In the genomic region with DNA sequence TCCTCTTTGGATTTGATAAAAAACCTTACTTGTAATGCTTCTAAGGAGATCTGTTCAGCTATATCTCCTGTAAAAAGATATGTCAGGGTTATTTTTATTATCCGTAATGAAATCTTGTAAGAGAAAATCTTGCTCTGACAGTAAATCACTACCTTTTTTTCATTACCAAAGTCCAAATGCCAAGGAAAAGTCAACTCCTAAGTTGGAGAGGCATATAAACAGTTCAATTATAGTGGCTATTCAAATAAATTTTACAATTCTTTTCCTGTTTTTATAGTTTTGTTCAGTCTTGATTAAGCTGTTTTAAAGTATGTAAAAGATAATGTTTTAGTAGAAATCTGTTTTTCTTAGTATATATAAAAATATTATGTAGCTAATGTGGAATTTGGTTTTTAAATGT, we compare ENCODE assay signal across 15 cellular contexts. TPM values are rescaled to one million over a fixed set of nuclear protein-coding genes. Genes with fewer than 3 reads are reported as not detected.
DNase-seq lines count a peak whose midpoint lies in the region; ATAC-seq and TF ChIP-seq lines count a peak whose summit lies in the region.
"Had no signal": no experiment of that assay in that cellular context is flagged by ENCODE, and none has a peak within 500 bp of the region (broad histone marks: within the 10 kb centered on the region; RNA-seq: fewer than 3 reads in every experiment).

No MANE protein-coding gene starts in this region.

- H3K27ac ChIP-seq in SK-N-SH (ENCODE audit: low read depth in 2 of 2, low read length in 1 of 2) (peak overlapping the region in 1 of 2 experiments; percentile 47; a peak in 3 of 4 replicates), RWPE2 (ENCODE audit: poor library complexity, severe bottlenecking) (peak overlapping the region; percentile 5), dorsolateral prefrontal cortex (peak overlapping the region in 14 of 59 donors; percentile 0 to 88 (median 78)), esophagus squamous epithelium (no peak overlapping the region)
- H3K27ac ChIP-seq: 22Rv1, BLaER1, HL-60 had no signal

- H3K79me2 ChIP-seq in SK-N-SH (ENCODE audit: insufficient read depth): peaks cover 14% of the 10 kb centered on the region; the same call in 1 of the 2 replicates

- no peak overlapping the region for H2AFZ ChIP-seq in SK-N-SH (ENCODE audit: low read depth)
- H2AFZ ChIP-seq: GM23338 had no signal

- H3K9ac ChIP-seq in SK-N-SH: no peak overlapping the region
- H3K9ac ChIP-seq: BLaER1 had no signal

- H4K20me1 ChIP-seq in SK-N-SH (ENCODE audit: insufficient read depth): no peaks in the 10 kb centered on the region

- H3K9me3 ChIP-seq in SK-N-SH: no peaks in the 10 kb centered on the region; the same call in 1 of the 2 replicates
- H3K9me3 ChIP-seq in RWPE2 (ENCODE audit: severe bottlenecking): no peaks in the 10 kb centered on the region
- H3K9me3 ChIP-seq in esophagus squamous epithelium: no peaks in the 10 kb centered on the region
- H3K9me3 ChIP-seq: BLaER1 had no signal

- no peak for TF ChIP-seq RAD21 in SK-N-SH (IDR thresholded peaks at IDR 0.05; ENCODE audit: low read length)

- ATAC-seq in SK-N-SH treated with all-trans-retinoic acid at 6 μM for 48 hours (no peak), RWPE2 (ENCODE audit: low read depth) (no peak)
- ATAC-seq: GM23338 had no signal

- H3K36me3 ChIP-seq in SK-N-SH (replicated peaks in 1 of 2; ENCODE audit: control insufficient read depth in 1 of 2, insufficient read depth in 2 of 2, low read length in 1 of 2) (peaks cover 2 to 11% of the 10 kb centered on the region in 2 experiments), RWPE2 (ENCODE audit: low read depth) (peaks cover 3% of the 10 kb centered on the region; the same call in 1 of the 2 replicates), esophagus squamous epithelium (no peaks in the 10 kb centered on the region)

- H3K4me3 ChIP-seq in SK-N-SH (ENCODE audit: low read depth in 2 of 2, low read length in 1 of 2): no peak overlapping the region
- no peak overlapping the region for H3K4me3 ChIP-seq in RWPE2 (ENCODE audit: severe bottlenecking)
- H3K4me3 ChIP-seq in dorsolateral prefrontal cortex: peak overlapping the region in 51 of 59 donors; percentile 17 to 76 (median 59)
- H3K4me3 ChIP-seq in esophagus squamous epithelium: no peak overlapping the region
- H3K4me3 ChIP-seq: BLaER1, GM23338 had no signal

- 74% methylated on average over 1 of the region's 1 CpG for WGBS in SK-N-SH (ENCODE audit: low lambda C conversion rate)
- WGBS in esophagus squamous epithelium, 2 donors: 33 to 76% methylated on average over 1 of the region's 1 CpG

- CTCF ChIA-PET in SK-N-SH (lab: Yijun Ruan, JAX): interaction anchor here (1.0 kb wide), 1 partner anchor 27 kb away, joined by 3 read pairs; no protein-coding TSS in a partner anchor

- peaks cover 2 to 32% of the 10 kb centered on the region in 2 experiments; a peak in 3 of 4 replicates for H3K4me1 ChIP-seq in SK-N-SH (ENCODE audit: control insufficient read depth in 1 of 2, insufficient read depth in 2 of 2, low read depth in 1 of 2, low read length in 1 of 2)
- H3K4me1 ChIP-seq in RWPE2 (ENCODE audit: insufficient read depth, poor library complexity, severe bottlenecking): peaks cover 42% of the 10 kb centered on the region
- H3K4me1 ChIP-seq in esophagus squamous epithelium: peaks cover 0 to 4% (median 0%) of the 10 kb centered on the region in 3 donors

- DNase-seq in SK-N-SH (no peak), RWPE2 (ENCODE audit: low spot score) (no peak), dorsolateral prefrontal cortex (no peak), superior temporal gyrus (ENCODE audit: extremely low spot score) (peak; percentile 30), esophagus squamous epithelium (lab: John Stamatoyannopoulos, UW) (no peak), T-helper 9 cell (no peak), RKO (ENCODE audit: low spot score) (no peak)
- DNase-seq: AML-193, DMS53, H7 had no signal

- TF ChIP-seq CTCF in SK-N-SH (IDR thresholded peaks at IDR 0.05) (no peak), RWPE2 (IDR thresholded peaks at IDR 0.05; ENCODE audit: poor library complexity, severe bottlenecking) (no peak), dorsolateral prefrontal cortex (IDR thresholded peaks at IDR 0.05 in 54 of 56, conservative IDR thresholded peaks at IDR 0.05 in 2 of 56; ENCODE audit: low read depth in 1 of 56, partially characterized antibody in 56 of 56) (no peak), esophagus squamous epithelium (IDR thresholded peaks at IDR 0.05) (no peak)

- no peak for TF ChIP-seq EP300 in SK-N-SH (IDR thresholded peaks at IDR 0.05; ENCODE audit: borderline replicate concordance in 1 of 2, low read depth in 1 of 2, low read length in 1 of 2)

- intact Hi-C loops in dorsolateral prefrontal cortex (cut with DNase I): loop anchor here (5.0 kb wide), 2 partner anchors 90 to 145 kb away; no protein-coding TSS in a partner anchor
- intact Hi-C loops in esophagus squamous epithelium (cut with DNase I): no loop called here

- peaks cover 35% of the 10 kb centered on the region for H3F3A ChIP-seq in SK-N-SH (replicated peaks; ENCODE audit: insufficient read depth)

- no peak for TF ChIP-seq POLR2A in esophagus squamous epithelium (IDR thresholded peaks at IDR 0.05)

- no peaks in the 10 kb centered on the region for H3K9me2 ChIP-seq in SK-N-SH

- H3K27me3 ChIP-seq in SK-N-SH (ENCODE audit: insufficient read depth) (no peaks in the 10 kb centered on the region), RWPE2 (ENCODE audit: insufficient read depth, poor library complexity, severe bottlenecking) (no peaks in the 10 kb centered on the region), dorsolateral prefrontal cortex (no peaks in the 10 kb centered on the region), esophagus squamous epithelium (no peaks in the 10 kb centered on the region)
- H3K27me3 ChIP-seq: BLaER1 had no signal

- no peak overlapping the region for H3K4me2 ChIP-seq in SK-N-SH
- H3K4me2 ChIP-seq: BLaER1, GM23338 had no signal

- POLR2A ChIA-PET in SK-N-SH (lab: Yijun Ruan, JAX): no interaction called here

TF ChIP-seq in SK-N-SH treated with all-trans-retinoic acid at 6 μM for 48 hours, 23 proteins besides CTCF, POLR2A, EP300 and RAD21:
- TF ChIP-seq ZFP30 (CRISPR knock-in tag; IDR thresholded peaks at IDR 0.05) (no peak), ESRRG (CRISPR knock-in tag; IDR thresholded peaks at IDR 0.05) (no peak), ARNTL (CRISPR knock-in tag; IDR thresholded peaks at IDR 0.05; ENCODE audit: borderline replicate concordance, low read depth) (no peak), ISL1 (CRISPR knock-in tag; IDR thresholded peaks at IDR 0.05) (peak; percentile 51), OSR1 (CRISPR knock-in tag; IDR thresholded peaks at IDR 0.05) (no peak)
- TF ChIP-seq, protein P1, sequence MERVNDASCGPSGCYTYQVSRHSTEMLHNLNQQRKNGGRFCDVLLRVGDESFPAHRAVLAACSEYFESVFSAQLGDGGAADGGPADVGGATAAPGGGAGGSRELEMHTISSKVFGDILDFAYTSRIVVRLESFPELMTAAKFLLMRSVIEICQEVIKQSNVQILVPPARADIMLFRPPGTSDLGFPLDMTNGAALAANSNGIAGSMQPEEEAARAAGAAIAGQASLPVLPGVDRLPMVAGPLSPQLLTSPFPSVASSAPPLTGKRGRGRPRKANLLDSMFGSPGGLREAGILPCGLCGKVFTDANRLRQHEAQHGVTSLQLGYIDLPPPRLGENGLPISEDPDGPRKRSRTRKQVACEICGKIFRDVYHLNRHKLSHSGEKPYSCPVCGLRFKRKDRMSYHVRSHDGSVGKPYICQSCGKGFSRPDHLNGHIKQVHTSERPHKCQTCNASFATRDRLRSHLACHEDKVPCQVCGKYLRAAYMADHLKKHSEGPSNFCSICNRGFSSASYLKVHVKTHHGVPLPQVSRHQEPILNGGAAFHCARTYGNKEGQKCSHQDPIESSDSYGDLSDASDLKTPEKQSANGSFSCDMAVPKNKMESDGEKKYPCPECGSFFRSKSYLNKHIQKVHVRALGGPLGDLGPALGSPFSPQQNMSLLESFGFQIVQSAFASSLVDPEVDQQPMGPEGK (CRISPR knock-in tag; IDR thresholded peaks at IDR 0.05; ENCODE audit: borderline replicate concordance): no peak

TF ChIP-seq in SK-N-SH, 30 proteins besides CTCF, POLR2A, EP300 and RAD21 (continues in another document):
- no peak for TF ChIP-seq MEF2A (IDR thresholded peaks at IDR 0.05; ENCODE audit: borderline replicate concordance, low read depth)
- no peak for TF ChIP-seq GABPA (IDR thresholded peaks at IDR 0.05; ENCODE audit: low read depth)
- no peak for TF ChIP-seq SIN3A (IDR thresholded peaks at IDR 0.05; ENCODE audit: borderline replicate concordance, low read depth, low read length)
- TF ChIP-seq, protein P2, sequence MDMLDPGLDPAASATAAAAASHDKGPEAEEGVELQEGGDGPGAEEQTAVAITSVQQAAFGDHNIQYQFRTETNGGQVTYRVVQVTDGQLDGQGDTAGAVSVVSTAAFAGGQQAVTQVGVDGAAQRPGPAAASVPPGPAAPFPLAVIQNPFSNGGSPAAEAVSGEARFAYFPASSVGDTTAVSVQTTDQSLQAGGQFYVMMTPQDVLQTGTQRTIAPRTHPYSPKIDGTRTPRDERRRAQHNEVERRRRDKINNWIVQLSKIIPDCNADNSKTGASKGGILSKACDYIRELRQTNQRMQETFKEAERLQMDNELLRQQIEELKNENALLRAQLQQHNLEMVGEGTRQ (IDR thresholded peaks at IDR 0.05; ENCODE audit: borderline replicate concordance, low read depth, low read length): no peak
- TF ChIP-seq CHD2 (IDR thresholded peaks at IDR 0.05; ENCODE audit: low read length, partially characterized antibody): no peak
- no peak for TF ChIP-seq RXRA (IDR thresholded peaks at IDR 0.05; ENCODE audit: borderline replicate concordance, low read depth)

RNA-seq across cellular contexts. Expression of a gene that starts 9.0 kb away (rescaled TPM):
- polyA plus RNA-seq in SK-N-SH (2012; rRNA removed): 0.56 and 1.3 TPM in 2 replicates
- 1.2 and 1.7 TPM in 2 replicates for polyA plus RNA-seq in SK-N-SH (2012; cell fraction: cytosol; rRNA removed)
- polyA plus RNA-seq in SK-N-SH (2012; cell fraction: nucleus; rRNA removed): 1.2 and 1.4 TPM in 2 replicates
- 10 to 100 TPM in 31 of 120 experiments, 1 to 10 TPM in 89; 1.7 to 19.8 (median 7.8) TPM for total RNA-seq in dorsolateral prefrontal cortex
- total RNA-seq in esophagus squamous epithelium: not detected
- total RNA-seq: GM23338, H7 had no signal

Comparison
In these comparisons a context has a peak if more than half of its experiments do, and no peak if none do; other contexts are left out.
1. H3K4me3 ChIP-seq: peak in dorsolateral prefrontal cortex (51 of 59); none in SK-N-SH (0 of 2), RWPE2 (single experiment) and esophagus squamous epithelium (0 of 4).